In the genomic region with DNA sequence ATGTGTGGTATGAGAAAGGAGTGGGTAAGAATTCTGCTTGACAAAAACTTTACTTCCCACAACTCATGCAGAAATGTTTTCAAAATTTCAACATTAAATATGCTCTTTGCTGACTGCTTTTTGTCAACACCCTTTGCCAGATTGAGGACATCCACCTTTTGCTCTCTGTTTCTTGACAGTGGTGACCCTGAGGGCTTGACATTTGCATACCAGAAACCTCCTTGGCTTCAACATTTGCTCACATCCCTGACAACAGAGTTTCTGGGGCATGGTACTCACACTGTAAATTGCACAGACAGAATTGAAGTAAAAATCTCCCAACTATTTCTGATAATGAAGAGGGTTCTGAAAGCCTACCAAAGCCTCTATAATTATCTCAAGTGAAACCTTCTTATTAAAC, we compare ENCODE assay signal across 29 cellular contexts.
DNase-seq lines count a peak whose midpoint lies in the region; ATAC-seq, FAIRE-seq and TF ChIP-seq lines count a peak whose summit lies in the region.
"Had no signal": no experiment of that assay in that cellular context is flagged by ENCODE, and none has a peak within 500 bp of the region (broad histone marks: within the 10 kb centered on the region; RNA-seq: fewer than 3 reads in every experiment).

No MANE protein-coding gene starts in this region.

- H3K79me2 ChIP-seq in astrocyte (ENCODE audit: insufficient read depth, low read length): no peaks in the 10 kb centered on the region
- H3K79me2 ChIP-seq: hepatocyte had no signal

- no peak overlapping the region for H3K27ac Mint-ChIP-seq in astrocyte (ENCODE audit: unreplicated experiment)
- H3K27ac Mint-ChIP-seq: activated CD4-positive, alpha-beta T cell treated with anti-CD3 and anti-CD28 coated beads for 36 hours; activated naive CD8-positive, alpha-beta T cell treated with anti-CD3 and anti-CD28 coated beads for 36 hours; stimulated activated memory B cell treated with anti-CD40 and anti-IgM and Interleukin-4, amounts not matched to agents 10 μg/mL and 1 μg/mL and 100 μg/mL, for 72 hours had no signal

- no peaks in the 10 kb centered on the region for H4K20me1 ChIP-seq in astrocyte (ENCODE audit: insufficient read depth, low read length)

- no peak overlapping the region for H3K4me3 Mint-ChIP-seq in astrocyte (ENCODE audit: unreplicated experiment)
- H3K4me3 Mint-ChIP-seq: activated CD4-positive, alpha-beta T cell treated with anti-CD3 and anti-CD28 coated beads for 36 hours; activated naive CD8-positive, alpha-beta T cell treated with anti-CD3 and anti-CD28 coated beads for 36 hours; stimulated activated memory B cell treated with anti-CD40 and anti-IgM and Interleukin-4, amounts not matched to agents 10 μg/mL and 1 μg/mL and 100 μg/mL, for 72 hours had no signal

- H3K9me3 ChIP-seq in astrocyte (ENCODE audit: insufficient read depth, low read depth, low read length) (no peaks in the 10 kb centered on the region), gastroesophageal sphincter (peaks cover 0 to 1% (median 0%) of the 10 kb centered on the region in 3 donors), testis (no peaks in the 10 kb centered on the region)
- H3K9me3 ChIP-seq: neutrophil, Peyer's patch, suprapubic skin had no signal

- peak; percentile 89 for FAIRE-seq in astrocyte (lab: Jason Lieb, UNC)
- FAIRE-seq: small intestine had no signal

- H3K27me3 ChIP-seq in astrocyte (ENCODE audit: insufficient read depth, low read length) (no peaks in the 10 kb centered on the region), gastroesophageal sphincter (no peaks in the 10 kb centered on the region), testis (no peaks in the 10 kb centered on the region)
- H3K27me3 ChIP-seq: foreskin keratinocyte, hepatocyte, neutrophil, Peyer's patch, SJSA1, suprapubic skin had no signal

- H3K4me1 Mint-ChIP-seq in astrocyte (ENCODE audit: low read depth, unreplicated experiment): peaks cover 5% of the 10 kb centered on the region
- H3K4me1 Mint-ChIP-seq: activated CD4-positive, alpha-beta T cell treated with anti-CD3 and anti-CD28 coated beads for 36 hours; activated naive CD8-positive, alpha-beta T cell treated with anti-CD3 and anti-CD28 coated beads for 36 hours; stimulated activated memory B cell treated with anti-CD40 and anti-IgM and Interleukin-4, amounts not matched to agents 10 μg/mL and 1 μg/mL and 100 μg/mL, for 72 hours had no signal

- no peak overlapping the region for H2AFZ ChIP-seq in astrocyte (ENCODE audit: low read depth, low read length)
- H2AFZ ChIP-seq: GM23248, hepatocyte had no signal

- H3K9ac ChIP-seq in astrocyte (ENCODE audit: low read length): no peak overlapping the region
- H3K9ac ChIP-seq: GM23248 had no signal

- no peaks in the 10 kb centered on the region for H3K36me3 Mint-ChIP-seq in astrocyte (ENCODE audit: low read depth, unreplicated experiment)
- H3K36me3 Mint-ChIP-seq: activated naive CD8-positive, alpha-beta T cell treated with anti-CD3 and anti-CD28 coated beads for 36 hours; stimulated activated memory B cell treated with anti-CD40 and anti-IgM and Interleukin-4, amounts not matched to agents 10 μg/mL and 1 μg/mL and 100 μg/mL, for 72 hours had no signal

- H3K4me2 ChIP-seq in astrocyte (ENCODE audit: low read length): no peak overlapping the region
- H3K4me2 ChIP-seq: hepatocyte had no signal

- ATAC-seq in GM18907 (IDR thresholded peaks at IDR 0.05; ENCODE audit: unreplicated experiment) (peak; percentile 62), HG03025 (IDR thresholded peaks at IDR 0.05; ENCODE audit: low FRiP score, unreplicated experiment) (peak; percentile 66), gastroesophageal sphincter (no peak)
- ATAC-seq: activated CD4-positive, alpha-beta T cell treated with anti-CD3 and anti-CD28 coated beads for 36 hours; foreskin keratinocyte; left ventricle myocardium superior; stimulated activated memory B cell treated with anti-CD40 and anti-IgM and Interleukin-4, amounts not matched to agents 10 μg/mL and 1 μg/mL and 100 μg/mL, for 72 hours had no signal

- H3K27me3 Mint-ChIP-seq in astrocyte (ENCODE audit: low read depth, unreplicated experiment): no peaks in the 10 kb centered on the region
- H3K27me3 Mint-ChIP-seq: activated CD4-positive, alpha-beta T cell treated with anti-CD3 and anti-CD28 coated beads for 36 hours; activated naive CD8-positive, alpha-beta T cell treated with anti-CD3 and anti-CD28 coated beads for 36 hours; stimulated activated memory B cell treated with anti-CD40 and anti-IgM and Interleukin-4, amounts not matched to agents 10 μg/mL and 1 μg/mL and 100 μg/mL, for 72 hours had no signal

- no peak for TF ChIP-seq EP300 in gastroesophageal sphincter (IDR thresholded peaks at IDR 0.05)

- H3K4me3 ChIP-seq in astrocyte (ENCODE audit: insufficient read depth, low read depth, low read length) (no peak overlapping the region), gastroesophageal sphincter (no peak overlapping the region), testis (no peak overlapping the region)
- H3K4me3 ChIP-seq: GM23248, hepatocyte, Peyer's patch, SJSA1, suprapubic skin had no signal

- no peak for TF ChIP-seq CTCF in astrocyte (IDR thresholded peaks at IDR 0.05; ENCODE audit: insufficient read depth, low read depth, low read length)
- TF ChIP-seq CTCF in gastroesophageal sphincter (IDR thresholded peaks at IDR 0.05): no peak
- no peak for TF ChIP-seq CTCF in testis (IDR thresholded peaks at IDR 0.05)

- peaks cover 6% of the 10 kb centered on the region for H3K9me3 Mint-ChIP-seq in astrocyte (ENCODE audit: unreplicated experiment)
- H3K9me3 Mint-ChIP-seq: stimulated activated memory B cell treated with anti-CD40 and anti-IgM and Interleukin-4, amounts not matched to agents 10 μg/mL and 1 μg/mL and 100 μg/mL, for 72 hours had no signal

- no peak for TF ChIP-seq POLR2A in gastroesophageal sphincter (IDR thresholded peaks at IDR 0.05)
- TF ChIP-seq POLR2A in testis (IDR thresholded peaks at IDR 0.05): no peak

- intact Hi-C loops in testis (cut with DNase I; ENCODE audit: low total_unique reads): no loop called here

- H3K27ac ChIP-seq in astrocyte (ENCODE audit: low read depth, low read length) (no peak overlapping the region), gastroesophageal sphincter (no peak overlapping the region), testis (no peak overlapping the region)
- H3K27ac ChIP-seq: foreskin keratinocyte, GM23248, hepatocyte, neutrophil, Peyer's patch, SJSA1, suprapubic skin had no signal

- H3K4me1 ChIP-seq in astrocyte (ENCODE audit: insufficient read depth, low read length): no peaks in the 10 kb centered on the region
- peaks cover 0 to 9% (median 0%) of the 10 kb centered on the region in 3 donors for H3K4me1 ChIP-seq in gastroesophageal sphincter
- no peaks in the 10 kb centered on the region for H3K4me1 ChIP-seq in testis
- H3K4me1 ChIP-seq: foreskin keratinocyte, Peyer's patch, SJSA1, suprapubic skin had no signal

- H3K36me3 ChIP-seq in astrocyte (ENCODE audit: insufficient read depth, low read length) (no peaks in the 10 kb centered on the region), gastroesophageal sphincter (no peaks in the 10 kb centered on the region), testis (ENCODE audit: low read depth, missing control alignments) (no peaks in the 10 kb centered on the region)
- H3K36me3 ChIP-seq: neutrophil, Peyer's patch, SJSA1, suprapubic skin had no signal

- peak; percentile 34 for DNase-seq in ELF-1 (ENCODE audit: low read depth, low spot score)
- no peak for DNase-seq in astrocyte (ENCODE audit: low read depth)
- DNase-seq in NCI-H1930 (lab: John Stamatoyannopoulos, UW): no peak
- no peak for DNase-seq in NCI-H524 treated with DMSO at 0.1 percent for 48 hours (lab: John Stamatoyannopoulos, UW)
- DNase-seq in testis: no peak
- DNase-seq: ACHN; activated CD4-positive, alpha-beta T cell treated with anti-CD3 and anti-CD28 coated beads for 36 hours; activated naive CD8-positive, alpha-beta T cell treated with anti-CD3 and anti-CD28 coated beads for 36 hours; C1 segment of cervical spinal cord; effector CD8-positive, alpha-beta T cell; erythroblast; foreskin keratinocyte; GM23248; Kasumi-1; left ventricle myocardium superior; NCI-H1048; NCI-H2029; NCI-H510A treated with DMSO at 0.1 percent for 48 hours; Peyer's patch; small intestine; T-helper 1 cell had no signal
